27 cellular contexts compared by ENCODE assay signal in genomic region chr5:130002183-130002582, GRCh38.
"Had no signal": no experiment of that assay in that cellular context is flagged by ENCODE, and none has a peak within 500 bp of the region (broad histone marks: within the 10 kb centered on the region; RNA-seq: fewer than 3 reads in every experiment).

No MANE protein-coding gene starts in this region.

- ATAC-seq: left colon; left lung; lower lobe of right lung; naive thymus-derived CD4-positive, alpha-beta T cell; natural killer cell treated with Interleukin-12 subunit alpha and Interleukin-12 subunit beta and Interleukin-15 and Interleukin-18, amount 100 ng/mL, for 72 hours; right lobe of liver; stimulated activated naive B cell treated with anti-CD40 and anti-IgM and Interleukin-4, amounts not matched to agents 10 μg/mL and 1 μg/mL and 100 μg/mL, for 72 hours; stimulated activated naive CD8-positive, alpha-beta T cell treated with anti-CD3 and anti-CD28 coated beads, Interleukin-15, Interleukin-2, amounts not matched to agents 100 U/mL and 50 U/mL, for 24 hours had no signal

- DNase-seq: hypothalamus; immature natural killer cell; kidney; left colon; left lung; lower lobe of right lung; mammary epithelial cell; naive thymus-derived CD4-positive, alpha-beta T cell; ovary; right lobe of liver; stimulated activated CD4-positive, alpha-beta T cell treated with anti-CD3 and anti-CD28 coated beads, Interleukin-12 subunit alpha, Interleukin-12 subunit beta, amount 100 ng/mL, for 4 hours; stimulated activated CD4-positive, alpha-beta T cell treated with anti-CD3 and anti-CD28 coated beads, Interleukin-15, amount 100 ng/mL, for 24 hours; stimulated activated CD4-positive, alpha-beta T cell treated with anti-CD3 and anti-CD28 coated beads, Interleukin-2, amount 100 ng/mL, for 24 hours; stimulated activated CD4-positive, alpha-beta T cell treated with anti-CD3 and anti-CD28 coated beads, Interleukin-4, amount 100 ng/mL, for 1 hour; stimulated activated naive B cell treated with anti-CD40 and anti-IgM and Interleukin-4, amounts not matched to agents 10 μg/mL and 1 μg/mL and 100 μg/mL, for 72 hours; stimulated activated naive CD8-positive, alpha-beta T cell treated with anti-CD3 and anti-CD28 coated beads, Interleukin-15, Interleukin-2, amounts not matched to agents 100 U/mL and 50 U/mL, for 24 hours; stomach; testis; thyroid gland; transverse colon; upper lobe of left lung had no signal

- H3K36me3 ChIP-seq: left lung, lower lobe of right lung, ovary, right atrium auricular region, right lobe of liver, stomach, thyroid gland, transverse colon, upper lobe of left lung, vagina had no signal

- H3K4me1 ChIP-seq: left lung, lower lobe of right lung, right atrium auricular region, right lobe of liver, stomach, testis, thyroid gland, transverse colon, upper lobe of left lung, vagina had no signal

- H3K27me3 Mint-ChIP-seq: natural killer cell treated with Interleukin-12 subunit alpha and Interleukin-12 subunit beta and Interleukin-15 and Interleukin-18, amount 100 ng/mL, for 72 hours; progenitor cell of endocrine pancreas; stimulated activated naive B cell treated with anti-CD40 and anti-IgM and Interleukin-4, amounts not matched to agents 10 μg/mL and 1 μg/mL and 100 μg/mL, for 72 hours had no signal

- H3K27me3 ChIP-seq: left lung, ovary, right atrium auricular region, right lobe of liver, stomach, testis, thyroid gland, transverse colon, upper lobe of left lung, vagina had no signal

- H3K9me3 ChIP-seq: left lung, lower lobe of right lung, ovary, right atrium auricular region, right lobe of liver, testis, thyroid gland, transverse colon, upper lobe of left lung, vagina had no signal

- H3K4me3 ChIP-seq: left lung, lower lobe of right lung, ovary, right atrium auricular region, right lobe of liver, skin epidermis, stomach, testis, thyroid gland, transverse colon, upper lobe of left lung, vagina had no signal

- H3K9me3 Mint-ChIP-seq: stimulated activated naive B cell treated with anti-CD40 and anti-IgM and Interleukin-4, amounts not matched to agents 10 μg/mL and 1 μg/mL and 100 μg/mL, for 72 hours had no signal

- H3K27ac ChIP-seq: left lung, lower lobe of right lung, ovary, right atrium auricular region, right lobe of liver, skin epidermis, stomach, testis, thyroid gland, transverse colon, upper lobe of left lung, vagina had no signal

- H3K36me3 Mint-ChIP-seq: immature natural killer cell; naive thymus-derived CD4-positive, alpha-beta T cell; natural killer cell treated with Interleukin-12 subunit alpha and Interleukin-12 subunit beta and Interleukin-15 and Interleukin-18, amount 100 ng/mL, for 72 hours; stimulated activated naive B cell treated with anti-CD40 and anti-IgM and Interleukin-4, amounts not matched to agents 10 μg/mL and 1 μg/mL and 100 μg/mL, for 72 hours had no signal

- FAIRE-seq: islet of Langerhans, kidney had no signal

- H3K4me3 Mint-ChIP-seq: immature natural killer cell; naive thymus-derived CD4-positive, alpha-beta T cell; natural killer cell treated with Interleukin-12 subunit alpha and Interleukin-12 subunit beta and Interleukin-15 and Interleukin-18, amount 100 ng/mL, for 72 hours; stimulated activated naive B cell treated with anti-CD40 and anti-IgM and Interleukin-4, amounts not matched to agents 10 μg/mL and 1 μg/mL and 100 μg/mL, for 72 hours had no signal

- H3K27ac Mint-ChIP-seq: immature natural killer cell; naive thymus-derived CD4-positive, alpha-beta T cell; natural killer cell treated with Interleukin-12 subunit alpha and Interleukin-12 subunit beta and Interleukin-15 and Interleukin-18, amount 100 ng/mL, for 72 hours; progenitor cell of endocrine pancreas; stimulated activated naive B cell treated with anti-CD40 and anti-IgM and Interleukin-4, amounts not matched to agents 10 μg/mL and 1 μg/mL and 100 μg/mL, for 72 hours had no signal

- H3K4me1 Mint-ChIP-seq: immature natural killer cell; naive thymus-derived CD4-positive, alpha-beta T cell; stimulated activated naive B cell treated with anti-CD40 and anti-IgM and Interleukin-4, amounts not matched to agents 10 μg/mL and 1 μg/mL and 100 μg/mL, for 72 hours had no signal
